Comparison of ENCODE assay signal across 10 cellular contexts in the genomic region with DNA sequence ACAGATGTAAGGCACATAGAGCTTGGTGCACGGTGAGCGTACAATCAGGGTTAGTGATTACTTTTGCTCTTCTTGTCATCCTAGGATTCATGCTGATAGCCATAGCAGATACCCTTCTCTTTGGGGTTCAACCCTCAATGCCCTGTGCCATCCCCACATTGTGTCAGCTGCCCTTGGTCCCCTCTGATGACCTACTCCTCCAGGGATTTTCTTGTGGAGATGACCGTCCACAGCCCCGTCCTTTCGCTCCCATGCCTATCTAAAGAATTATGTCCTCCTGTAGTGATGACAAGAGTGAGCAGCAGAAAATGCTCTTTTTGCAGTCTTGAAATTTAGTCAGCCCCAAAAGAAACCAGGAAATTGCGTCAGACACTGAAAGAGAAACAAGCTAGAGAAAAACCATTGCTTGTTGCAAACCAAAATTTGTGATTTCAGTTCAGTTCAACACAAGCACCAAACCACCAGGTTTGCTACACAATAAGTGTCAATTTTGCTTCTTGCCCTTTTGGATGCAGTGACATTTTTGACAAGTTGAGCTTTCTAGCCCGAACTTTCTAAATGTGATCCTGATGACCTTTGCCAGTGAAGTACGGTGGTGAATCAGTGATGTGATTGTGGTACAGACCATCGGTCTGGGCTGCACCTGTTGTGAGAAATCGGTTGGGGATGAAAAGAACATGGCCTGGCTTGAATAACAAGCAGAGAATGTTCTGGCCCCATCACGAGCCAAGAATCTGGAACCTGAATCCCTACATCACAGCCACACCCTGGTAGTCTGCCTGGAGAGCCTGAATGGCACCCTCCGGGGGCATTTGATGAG. TPM values are rescaled to one million over a fixed set of nuclear protein-coding genes. Genes with fewer than 3 reads are reported as not detected.
DNase-seq lines count a peak whose midpoint lies in the region; ATAC-seq, FAIRE-seq and TF ChIP-seq lines count a peak whose summit lies in the region.
"Had no signal": no experiment of that assay in that cellular context is flagged by ENCODE, and none has a peak within 500 bp of the region (broad histone marks: within the 10 kb centered on the region; RNA-seq: fewer than 3 reads in every experiment).

No MANE protein-coding gene starts in this region.

- 93 to 96% methylated on average over 12 of the region's 12 CpGs for WGBS in pancreas, 2 donors

- ATAC-seq in HG03280 (IDR thresholded peaks at IDR 0.05; ENCODE audit: unreplicated experiment) (peak; percentile 45), pancreas (no peak)
- ATAC-seq in stimulated activated naive CD8-positive, alpha-beta T cell treated with anti-CD3 and anti-CD28 coated beads, Interleukin-15, amount 100 ng/mL, for 72 hours = peak; percentile 78

- no peak overlapping the region for H3K4me3 ChIP-seq in adipocyte (ENCODE audit: low read length)
- no peak overlapping the region for H3K4me3 ChIP-seq in pancreas

- H3K9ac ChIP-seq in adipocyte (ENCODE audit: low read length) = no peak overlapping the region

- no peak for TF ChIP-seq CTCF in pancreas (IDR thresholded peaks at IDR 0.05)

- H3K4me3 Mint-ChIP-seq in activated naive CD4-positive, alpha-beta T cell treated with anti-CD3 and anti-CD28 coated beads, Interleukin-2, amount 10 ng/mL, durations not matched to agents 7 days and 5 days = peak overlapping the region; percentile 56
- peak overlapping the region; percentile 86 to 90 for H3K4me3 Mint-ChIP-seq in stimulated activated naive CD8-positive, alpha-beta T cell treated with anti-CD3 and anti-CD28 coated beads, Interleukin-15, amount 100 ng/mL, for 72 hours

- H3K36me3 ChIP-seq in adipocyte (ENCODE audit: control insufficient read depth, insufficient read depth, low read length, severe bottlenecking) = no peaks in the 10 kb centered on the region
- H3K36me3 ChIP-seq in pancreas = no peaks in the 10 kb centered on the region

- peaks cover 90% of the 10 kb centered on the region for H3K4me1 Mint-ChIP-seq in activated naive CD4-positive, alpha-beta T cell treated with anti-CD3 and anti-CD28 coated beads, Interleukin-2, amount 10 ng/mL, durations not matched to agents 7 days and 5 days
- peaks cover 100% of the 10 kb centered on the region for H3K4me1 Mint-ChIP-seq in stimulated activated naive CD8-positive, alpha-beta T cell treated with anti-CD3 and anti-CD28 coated beads, Interleukin-15, amount 100 ng/mL, for 72 hours

- no peaks in the 10 kb centered on the region for H3K27me3 Mint-ChIP-seq in activated naive CD4-positive, alpha-beta T cell treated with anti-CD3 and anti-CD28 coated beads, Interleukin-2, amount 10 ng/mL, durations not matched to agents 7 days and 5 days
- H3K27me3 Mint-ChIP-seq in stimulated activated naive CD8-positive, alpha-beta T cell treated with anti-CD3 and anti-CD28 coated beads, Interleukin-15, amount 100 ng/mL, for 72 hours = no peaks in the 10 kb centered on the region

- H3K9me3 ChIP-seq in adipocyte (ENCODE audit: control insufficient read depth, low read length) (no peaks in the 10 kb centered on the region), pancreas (no peaks in the 10 kb centered on the region)

- H3K36me3 Mint-ChIP-seq in activated naive CD4-positive, alpha-beta T cell treated with anti-CD3 and anti-CD28 coated beads, Interleukin-2, amount 10 ng/mL, durations not matched to agents 7 days and 5 days = peaks cover 20% of the 10 kb centered on the region

- FAIRE-seq in pancreas (lab: Jason Lieb, UNC) = no peak

- H3K4me1 ChIP-seq in adipocyte (ENCODE audit: control insufficient read depth, insufficient read depth, low read length) = peaks cover 17% of the 10 kb centered on the region
- H3K4me1 ChIP-seq in pancreas = peaks cover 0 to 4% (median 0%) of the 10 kb centered on the region in 3 donors

- H3K9me3 Mint-ChIP-seq in activated naive CD4-positive, alpha-beta T cell treated with anti-CD3 and anti-CD28 coated beads, Interleukin-2, amount 10 ng/mL, durations not matched to agents 7 days and 5 days = no peaks in the 10 kb centered on the region
- H3K9me3 Mint-ChIP-seq in stimulated activated naive CD8-positive, alpha-beta T cell treated with anti-CD3 and anti-CD28 coated beads, Interleukin-15, amount 100 ng/mL, for 72 hours = no peaks in the 10 kb centered on the region

- H3K27ac Mint-ChIP-seq in activated naive CD4-positive, alpha-beta T cell treated with anti-CD3 and anti-CD28 coated beads, Interleukin-2, amount 10 ng/mL, durations not matched to agents 7 days and 5 days = peak overlapping the region; percentile 94
- peak overlapping the region; percentile 98 to 99 for H3K27ac Mint-ChIP-seq in stimulated activated naive CD8-positive, alpha-beta T cell treated with anti-CD3 and anti-CD28 coated beads, Interleukin-15, amount 100 ng/mL, for 72 hours

- intact Hi-C loops in pancreas (cut with DNase I) = no loop called here

- no peak overlapping the region for H3K27ac ChIP-seq in pancreas
- H3K27ac ChIP-seq: C4-2B had no signal

- CTCF ChIA-PET in activated naive CD4-positive, alpha-beta T cell treated with anti-CD3 and anti-CD28 coated beads, Interleukin-2, amount 10 ng/mL, durations not matched to agents 7 days and 5 days (lab: Charles Lee) = interaction anchor here (1.0 to 2.8 kb wide), 11 partner anchors 9 to 50 kb away, joined by 3 to 13 read pairs (median 5); no protein-coding TSS in a partner anchor

- H3K27me3 ChIP-seq in adipocyte (replicated peaks; ENCODE audit: control insufficient read depth, insufficient read depth, low read length) (no peaks in the 10 kb centered on the region), pancreas (no peaks in the 10 kb centered on the region)

- DNase-seq in activated naive CD4-positive, alpha-beta T cell treated with anti-CD3 and anti-CD28 coated beads, Interleukin-2, amount 10 ng/mL, durations not matched to agents 7 days and 5 days = peak; percentile 48
- no peak for DNase-seq in activated naive CD4-positive, alpha-beta T cell treated with Interleukin-2 at 50 U/mL for 16 hours
- DNase-seq in adipocyte (ENCODE audit: low read depth) = peak; percentile 58
- peak; percentile 57 to 76 for DNase-seq in stimulated activated naive CD8-positive, alpha-beta T cell treated with anti-CD3 and anti-CD28 coated beads, Interleukin-15, amount 100 ng/mL, for 72 hours
- DNase-seq in DMS 273 treated with DMSO at 0.1 percent for 48 hours (lab: John Stamatoyannopoulos, UW) = no peak
- DNase-seq in pancreas = no peak
- no peak for DNase-seq in DMS79 treated with DMSO at 0.1 percent for 48 hours (lab: John Stamatoyannopoulos, UW)
- DNase-seq: posterior cingulate gyrus had no signal

RNA-seq across cellular contexts. Expression of a gene that starts 41.3 kb away (rescaled TPM):
- 10 to 100 TPM in 3 of 6 donors, 1 to 10 TPM in 3; 6.1 to 21.4 (median 9.8) TPM for total RNA-seq in pancreas
- polyA plus RNA-seq in pancreas = 10 to 100 TPM; 18.9 to 23.8 TPM

Comparison
In these comparisons a context has a peak if more than half of its experiments do, and no peak if none do; other contexts are left out.
1. DNase-seq: peak in activated naive CD4-positive, alpha-beta T cell treated with anti-CD3 and anti-CD28 coated beads, Interleukin-2, amount 10 ng/mL, durations not matched to agents 7 days and 5 days (single experiment), adipocyte (single experiment) and stimulated activated naive CD8-positive, alpha-beta T cell treated with anti-CD3 and anti-CD28 coated beads, Interleukin-15, amount 100 ng/mL, for 72 hours (2 of 2); none in activated naive CD4-positive, alpha-beta T cell treated with Interleukin-2 at 50 U/mL for 16 hours (single experiment), DMS 273 treated with DMSO at 0.1 percent for 48 hours (single experiment), pancreas (0 of 6) and DMS79 treated with DMSO at 0.1 percent for 48 hours (single experiment).
2. ATAC-seq: peak in HG03280 (single experiment) and stimulated activated naive CD8-positive, alpha-beta T cell treated with anti-CD3 and anti-CD28 coated beads, Interleukin-15, amount 100 ng/mL, for 72 hours (single experiment); none in pancreas (0 of 4).